In genomic region chr1:21781971-21782867, GRCh38 we compare ENCODE assay signal across 8 cellular contexts. TPM values are rescaled to one million over a fixed set of nuclear protein-coding genes. Genes with fewer than 3 reads are reported as not detected.
A peak's percentile ranks its signal among the peaks of the same experiment; 100 is the strongest.
DNase-seq lines count a peak whose midpoint lies in the region; ATAC-seq and TF ChIP-seq lines count a peak whose summit lies in the region.

No MANE protein-coding gene starts in this region.

- no peaks in the 10 kb centered on the region for H3K27me3 Mint-ChIP-seq in Caco-2 (ENCODE audit: insufficient read depth, unreplicated experiment)
- H3K27me3 Mint-ChIP-seq in activated naive CD4-positive, alpha-beta T cell treated with anti-CD3 and anti-CD28 coated beads for 36 hours (ENCODE audit: low read depth), result no peaks in the 10 kb centered on the region

- CTCF ChIA-PET in Caco-2 (lab: Charles Lee), result interaction anchor here (0.6 kb wide), 2 partner anchors 78 to 246 kb away, joined by 5 read pairs; no protein-coding TSS in a partner anchor
- CTCF ChIA-PET in activated naive CD4-positive, alpha-beta T cell treated with anti-CD3 and anti-CD28 coated beads for 36 hours (lab: Charles Lee), result interaction anchor here (0.8 to 1.2 kb wide), 8 partner anchors 20 to 242 kb away, joined by 3 to 5 read pairs (median 3); no protein-coding TSS in a partner anchor

- H3K9me3 Mint-ChIP-seq in Caco-2 (ENCODE audit: unreplicated experiment), result peaks cover 9% of the 10 kb centered on the region
- no peaks in the 10 kb centered on the region for H3K9me3 Mint-ChIP-seq in activated naive CD4-positive, alpha-beta T cell treated with anti-CD3 and anti-CD28 coated beads for 36 hours

- BruUV-seq in Caco-2 (replicated peaks; lab: Mats Ljungman, UMichigan), result no TSS peak

- H3K27ac Mint-ChIP-seq in Caco-2 (ENCODE audit: unreplicated experiment), result peak overlapping the region; percentile 98
- H3K27ac Mint-ChIP-seq in activated naive CD4-positive, alpha-beta T cell treated with anti-CD3 and anti-CD28 coated beads for 36 hours, result peak overlapping the region; percentile 100

- TF ChIP-seq EP300 in tibial nerve (IDR thresholded peaks at IDR 0.05), result no peak

- no peaks in the 10 kb centered on the region for H3K9me3 ChIP-seq in Caco-2
- no peaks in the 10 kb centered on the region for H3K9me3 ChIP-seq in Peyer's patch
- no peaks in the 10 kb centered on the region for H3K9me3 ChIP-seq in neutrophil
- H3K9me3 ChIP-seq in tibial nerve, result no peaks in the 10 kb centered on the region

- no peaks in the 10 kb centered on the region for H3K27me3 ChIP-seq in Caco-2 (replicated peaks; ENCODE audit: control insufficient read depth, insufficient read depth, low read length)
- H3K27me3 ChIP-seq in HL-60 (ENCODE audit: insufficient read depth, poor library complexity, severe bottlenecking), result no peaks in the 10 kb centered on the region
- H3K27me3 ChIP-seq in Peyer's patch, result no peaks in the 10 kb centered on the region
- H3K27me3 ChIP-seq in neutrophil, result no peaks in the 10 kb centered on the region
- no peaks in the 10 kb centered on the region for H3K27me3 ChIP-seq in tibial nerve

- no peak for TF ChIP-seq POLR2A in Peyer's patch (IDR thresholded peaks at IDR 0.05)
- TF ChIP-seq POLR2A in tibial nerve (IDR thresholded peaks at IDR 0.05), result no peak

- peaks cover 19% of the 10 kb centered on the region for H3K36me3 Mint-ChIP-seq in Caco-2 (ENCODE audit: insufficient read depth, unreplicated experiment)
- H3K36me3 Mint-ChIP-seq in activated naive CD4-positive, alpha-beta T cell treated with anti-CD3 and anti-CD28 coated beads for 36 hours (ENCODE audit: low read depth), result peaks cover 10% of the 10 kb centered on the region

- H3K4me3 Mint-ChIP-seq in Caco-2 (ENCODE audit: unreplicated experiment), result peak overlapping the region; percentile 86
- H3K4me3 Mint-ChIP-seq in activated naive CD4-positive, alpha-beta T cell treated with anti-CD3 and anti-CD28 coated beads for 36 hours, result peak overlapping the region; percentile 95

- DNase-seq in Caco-2 (peak; percentile 58 to 59), HL-60 (ENCODE audit: low read depth in 1 of 2, low spot score in 1 of 2) (peak in 1 of 2 experiments; percentile 77), Peyer's patch (peak in 2 of 3 donors; percentile 59 to 81), glomerular visceral epithelial cell (ENCODE audit: extremely low spot score) (peak; percentile 53), tibial nerve (ENCODE audit: low spot score in 2 of 2) (peak in 1 of 2 donors; percentile 41)
- peak; percentile 74 for DNase-seq in activated naive CD4-positive, alpha-beta T cell treated with anti-CD3 and anti-CD28 coated beads for 36 hours

- WGBS in tibial nerve, 2 donors, result 1% methylated on average over 26 to 52 of the region's 52 CpGs

- H3K4me3 ChIP-seq in Caco-2 (ENCODE audit: low read depth, low read length) (peak overlapping the region; percentile 91), HL-60 (replicated peaks; ENCODE audit: insufficient read depth, low read length) (peak overlapping the region; percentile 100), Peyer's patch (peak overlapping the region; percentile 69 to 99 (median 90)), neutrophil (ENCODE audit: low read depth in 1 of 2, low read length in 1 of 2) (peak overlapping the region; percentile 85), tibial nerve (peak overlapping the region; percentile 91 to 99 (median 95))

- peak overlapping the region; percentile 100 for H3K27ac ChIP-seq in HL-60 (replicated peaks)
- H3K27ac ChIP-seq in Peyer's patch, result peak overlapping the region; percentile 94 to 100 (median 98)
- peak overlapping the region; percentile 100 for H3K27ac ChIP-seq in neutrophil
- H3K27ac ChIP-seq in tibial nerve, result peak overlapping the region; percentile 99 to 100 (median 100)

- peaks cover 5% of the 10 kb centered on the region for H3K4me1 Mint-ChIP-seq in Caco-2 (ENCODE audit: low read depth, unreplicated experiment)
- H3K4me1 Mint-ChIP-seq in activated naive CD4-positive, alpha-beta T cell treated with anti-CD3 and anti-CD28 coated beads for 36 hours (ENCODE audit: low read depth), result peaks cover 31% of the 10 kb centered on the region

- TF ChIP-seq CTCF in Caco-2 (IDR thresholded peaks at IDR 0.05; ENCODE audit: insufficient read depth in 1 of 2, low read depth in 1 of 2, low read length in 1 of 2, severe bottlenecking in 1 of 2, unreplicated experiment in 1 of 2), result peak in 1 of 2 experiments; percentile 37
- TF ChIP-seq CTCF in HL-60 (IDR thresholded peaks at IDR 0.05; ENCODE audit: insufficient read depth, low read length), result no peak
- TF ChIP-seq CTCF in Peyer's patch (IDR thresholded peaks at IDR 0.05), result peak in 1 of 6 experiments; percentile 11
- no peak for TF ChIP-seq CTCF in neutrophil (IDR thresholded peaks at IDR 0.05)
- TF ChIP-seq CTCF in tibial nerve (IDR thresholded peaks at IDR 0.05), result peak in 2 of 5 experiments; percentile 18 to 20

- POLR2A ChIA-PET in Caco-2 (lab: Charles Lee), result interaction anchor here (0.7 to 1.1 kb wide), 3 partner anchors 113 to 140 kb away, joined by 3 to 4 read pairs (median 4); no protein-coding TSS in a partner anchor

- ATAC-seq in GM19455 (IDR thresholded peaks at IDR 0.05; ENCODE audit: unreplicated experiment), result peak; percentile 11

- intact Hi-C loops in Caco-2 (cut with micrococcal nuclease; ENCODE audit: unreplicated experiment), result loop anchor here (1.0 to 10.0 kb wide), 2 partner anchors 79 to 107 kb away; no protein-coding TSS in a partner anchor
- intact Hi-C loops in activated naive CD4-positive, alpha-beta T cell treated with anti-CD3 and anti-CD28 coated beads for 36 hours (cut with micrococcal nuclease), result loop anchor here (1.0 to 5.0 kb wide), 7 partner anchors 41 to 670 kb away; partner anchors contain the start of genes RAP1GAP and ZBTB40

- H3K36me3 ChIP-seq in Caco-2 (ENCODE audit: control insufficient read depth, insufficient read depth, low read length), result no peaks in the 10 kb centered on the region
- H3K36me3 ChIP-seq in Peyer's patch, result no peaks in the 10 kb centered on the region
- H3K36me3 ChIP-seq in neutrophil, result no peaks in the 10 kb centered on the region
- no peaks in the 10 kb centered on the region for H3K36me3 ChIP-seq in tibial nerve

- H3K4me1 ChIP-seq in Caco-2 (no peaks in the 10 kb centered on the region), Peyer's patch (peaks cover 0 to 15% (median 4%) of the 10 kb centered on the region in 4 donors), neutrophil (ENCODE audit: control insufficient read depth in 1 of 2, insufficient read depth in 1 of 2, low read depth in 1 of 2, low read length in 1 of 2) (peaks cover 31 to 32% of the 10 kb centered on the region in 2 experiments), tibial nerve (peaks cover 5 to 35% (median 14%) of the 10 kb centered on the region in 4 donors)

RNA-seq across cellular contexts. Expression of gene USP48, which starts 0.7 kb away (rescaled TPM):
- total RNA-seq in Caco-2 (2022), result 49.1 and 52.0 TPM in 2 replicates
- total RNA-seq in Peyer's patch, result 100 to 1,000 TPM in 1 of 4 donors, 10 to 100 TPM in 3; 35.4 to 198 (median 50.7) TPM
- 10 to 100 TPM; 89.9 to 93.4 TPM for total RNA-seq in activated naive CD4-positive, alpha-beta T cell treated with anti-CD3 and anti-CD28 coated beads for 36 hours
- total RNA-seq in tibial nerve, result 10 to 100 TPM; 51.1 to 65.9 (median 58.7) TPM

RNA-seq across cellular contexts. Expression of gene LDLRAD2, which starts 29.8 kb away (rescaled TPM):
- not detected in 2 replicates for total RNA-seq in Caco-2 (2022)
- 1 to 10 TPM in 1 of 4 donors, under 1 TPM in 2, not detected in 1; 0.38 to 3.3 (median 0.80) TPM for total RNA-seq in Peyer's patch
- total RNA-seq in activated naive CD4-positive, alpha-beta T cell treated with anti-CD3 and anti-CD28 coated beads for 36 hours, result not detected
- under 1 TPM in 1 of 4 donors, not detected in 3; 0.60 TPM for total RNA-seq in tibial nerve
